ENCODE assay signal across 14 cellular contexts in genomic region chr14:100826371-100827139, GRCh38. TPM values are rescaled to one million over a fixed set of nuclear protein-coding genes. Genes with fewer than 3 reads are reported as not detected.
A peak's percentile ranks its signal among the peaks of the same experiment; 100 is the strongest.
DNase-seq lines count a peak whose midpoint lies in the region; FAIRE-seq and TF ChIP-seq lines count a peak whose summit lies in the region.
"Had no signal": no experiment of that assay in that cellular context is flagged by ENCODE, and none has a peak within 500 bp of the region (broad histone marks: within the 10 kb centered on the region; RNA-seq: fewer than 3 reads in every experiment).

No MANE protein-coding gene starts in this region.

- H3K27ac ChIP-seq in HUES48 (ENCODE audit: low read depth, low read length) = no peak overlapping the region
- no peak overlapping the region for H3K27ac ChIP-seq in kidney (ENCODE audit: low read depth in 2 of 2, low read length in 2 of 2)
- peak overlapping the region; percentile 47 to 63 for H3K27ac ChIP-seq in testis

- no peaks in the 10 kb centered on the region for H3K27me3 ChIP-seq in HUES48 (ENCODE audit: control insufficient read depth, insufficient read depth, low read length)
- H3K27me3 ChIP-seq in testis = no peaks in the 10 kb centered on the region

- TF ChIP-seq POLR2A in testis (IDR thresholded peaks at IDR 0.05) = no peak

- H3K9me3 ChIP-seq in HUES48 (ENCODE audit: control insufficient read depth, insufficient read depth, low read length) = no peaks in the 10 kb centered on the region; the same call in 1 of the 2 replicates
- no peaks in the 10 kb centered on the region for H3K9me3 ChIP-seq in kidney (ENCODE audit: control insufficient read depth in 1 of 2, low read length in 2 of 2)
- H3K9me3 ChIP-seq in testis = no peaks in the 10 kb centered on the region
- H3K9me3 ChIP-seq: SK-N-SH had no signal

- intact Hi-C loops in kidney (cut with DNase I) (no loop called here), testis (cut with DNase I; ENCODE audit: low total_unique reads) (loop anchor here (10.0 kb wide), 1 partner anchor 162 kb away; no protein-coding TSS in a partner anchor)

- H3K4me1 ChIP-seq in HUES48 (ENCODE audit: control insufficient read depth, insufficient read depth, low read length) (peaks cover 20% of the 10 kb centered on the region), kidney (ENCODE audit: control insufficient read depth in 1 of 2, insufficient read depth in 1 of 2, low read depth in 1 of 2, low read length in 2 of 2) (peaks cover 2% of the 10 kb centered on the region in 2 donors), testis (peaks cover 4% of the 10 kb centered on the region)

- H3K4me3 ChIP-seq in HUES48 (ENCODE audit: low read depth, low read length) (peak overlapping the region; percentile 70), astrocyte of the cerebellum (ENCODE audit: low read depth, low read length) (peak overlapping the region; percentile 83), kidney (ENCODE audit: low read length in 2 of 2) (peak overlapping the region; percentile 42 to 51), testis (peak overlapping the region; percentile 44 to 63)
- H3K4me3 ChIP-seq: smooth muscle cell had no signal

- in situ Hi-C loops in astrocyte of the cerebellum (cut with HindIII; ENCODE audit: low sequenced_read_pairs) = no loop called here

- H3K36me3 ChIP-seq in HUES48 (ENCODE audit: control insufficient read depth, insufficient read depth, low read length) (peaks cover 14% of the 10 kb centered on the region), kidney (ENCODE audit: control insufficient read depth in 1 of 2, insufficient read depth in 2 of 2, low read length in 2 of 2) (no peaks in the 10 kb centered on the region), testis (ENCODE audit: low read depth, missing control alignments) (no peaks in the 10 kb centered on the region)

- no peak for FAIRE-seq in kidney (lab: Jason Lieb, UNC)
- FAIRE-seq: H54 had no signal

- peak overlapping the region; percentile 73 for H3K9ac ChIP-seq in HUES48 (ENCODE audit: low read depth, low read length)
- no peak overlapping the region for H3K9ac ChIP-seq in kidney (ENCODE audit: low read length in 2 of 2)
- H3K9ac ChIP-seq: SK-N-SH had no signal

- TF ChIP-seq CTCF in astrocyte of the cerebellum (IDR thresholded peaks at IDR 0.05; ENCODE audit: low read depth, low read length, missing control alignments) = no peak
- TF ChIP-seq CTCF in kidney (IDR thresholded peaks at IDR 0.05; ENCODE audit: borderline replicate concordance, extremely low read depth, insufficient read depth) = no peak
- no peak for TF ChIP-seq CTCF in testis (IDR thresholded peaks at IDR 0.05)

- 34 to 35% methylated on average over 25 to 32 of the region's 32 CpGs for WGBS in testis, 2 donors

- DNase-seq in astrocyte of the cerebellum (ENCODE audit: low read depth) (no peak), kidney (no peak), testis (no peak), T-helper 1 cell (no peak), SW480 (ENCODE audit: low spot score) (no peak)
- no peak for DNase-seq in stimulated activated CD4-positive, alpha-beta T cell treated with anti-CD3 and anti-CD28 coated beads, Interleukin-2, amount 100 ng/mL, for 24 hours
- DNase-seq: activated CD8-positive, alpha-beta T cell treated with anti-CD3 and anti-CD28 coated beads, Interleukin-2, amount 10 ng/mL, durations not matched to agents 7 days and 5 days; DMS79; mesendoderm; NCI-H510A treated with DMSO at 0.1 percent for 48 hours; SK-N-SH had no signal

RNA-seq across cellular contexts. Expression of gene MEG3, which starts 0.6 kb away (rescaled TPM):
- total RNA-seq in kidney = 24.0 TPM
- polyA plus RNA-seq in kidney (ENCODE audit: insufficient read depth, low read depth, low replicate concordance) = 29.6 TPM
- total RNA-seq in testis = 100 to 1,000 TPM; 228 to 324 TPM
- 107 TPM for polyA plus RNA-seq in testis (ENCODE audit: insufficient read depth, low read depth, low replicate concordance)
- total RNA-seq: activated CD8-positive, alpha-beta T cell treated with anti-CD3 and anti-CD28 coated beads, Interleukin-2, amount 10 ng/mL, durations not matched to agents 7 days and 5 days; smooth muscle cell had no signal
- polyA plus RNA-seq: SK-N-SH, smooth muscle cell had no signal

Comparison
In these comparisons a context has a peak if more than half of its experiments do, and no peak if none do; other contexts are left out.
1. H3K27ac ChIP-seq: peak in testis (2 of 2); none in HUES48 (single experiment) and kidney (0 of 2).
2. Peak in every context shown above with its lines, with median percentiles within 50 percentile points of each other: H3K4me3 ChIP-seq.